Comparison of ENCODE assay signal across 1 cellular context in genomic region chr22:34102633-34103032, GRCh38.
TF ChIP-seq lines count a peak whose summit lies in the region.

No MANE protein-coding gene starts in this region.

TF ChIP-seq in GM23338, 12 proteins besides CTCF, POLR2A, EP300 and RAD21 (continued from another document):
- peak; percentile 76 for TF ChIP-seq REST (IDR thresholded peaks at IDR 0.05; ENCODE audit: unreplicated experiment)
